Comparison of ENCODE assay signal across 8 cellular contexts in genomic region chr1:205680073-205680851, GRCh38. TPM values are rescaled to one million over a fixed set of nuclear protein-coding genes. Genes with fewer than 3 reads are reported as not detected.
DNase-seq lines count a peak whose midpoint lies in the region; ATAC-seq and TF ChIP-seq lines count a peak whose summit lies in the region.

Gene SLC45A3 (minus strand): TSS chr1:205680509. CDS start chr1:205664656, 15,853 bp downstream.

- H3K36me3 ChIP-seq in HAP-1 (replicated peaks) (no peaks in the 10 kb centered on the region), SJCRH30 (no peaks in the 10 kb centered on the region), brain microvascular endothelial cell (replicated peaks) (no peaks in the 10 kb centered on the region)

- DNase-seq in CD14-positive monocyte (ENCODE audit: low spot score) (no peak), HAP-1 (ENCODE audit: low spot score in 2 of 2) (peak; percentile 20 to 78), SJCRH30 (peak; percentile 68 to 73), brain microvascular endothelial cell (no peak), islet precursor cell (peak; percentile 73)
- peak; percentile 36 to 50 for DNase-seq in stimulated activated CD4-positive, alpha-beta T cell treated with anti-CD3 and anti-CD28 coated beads, Interleukin-1b, Interleukin-23, amount 100 ng/mL, for 4 hours (ENCODE audit: low read depth in 2 of 2)

- peak within 1 kb of the TSS; percentile 81 to 87 for H3K4me3 Mint-ChIP-seq in CD14-positive monocyte

- TF ChIP-seq CTCF in CD14-positive monocyte (IDR thresholded peaks at IDR 0.05) = no peak
- no peak for TF ChIP-seq CTCF in brain microvascular endothelial cell (IDR thresholded peaks at IDR 0.05; ENCODE audit: low read depth, low read length, missing control alignments)

- H3K36me3 Mint-ChIP-seq in CD14-positive monocyte = peaks cover 0 to 7% of the 10 kb centered on the region in 2 donors

- H3K27ac ChIP-seq in SJCRH30 (no peak within 1 kb of the TSS), brain microvascular endothelial cell (peak within 1 kb of the TSS; percentile 68)

- H3K27me3 ChIP-seq in HAP-1 (ENCODE audit: low read depth) = no peaks in the 10 kb centered on the region
- peaks cover 3% of the 10 kb centered on the region; the same call in 1 of the 2 replicates for H3K27me3 ChIP-seq in SJCRH30
- H3K27me3 ChIP-seq in brain microvascular endothelial cell (replicated peaks) = no peaks in the 10 kb centered on the region

- in situ Hi-C loops in HAP-1 (cut with MboI; ENCODE audit: low sequenced_read_pairs) (no loop called here), brain microvascular endothelial cell (cut with HindIII; ENCODE audit: low pct_ligation_motif_present, low sequenced_read_pairs) (no loop called here)

- H3K9me3 Mint-ChIP-seq in CD14-positive monocyte = peaks cover 0 to 11% (median 1%) of the 10 kb centered on the region in 7 donors

- peak within 1 kb of the TSS; percentile 52 for H3K4me3 ChIP-seq in HAP-1
- H3K4me3 ChIP-seq in SJCRH30 = peak within 1 kb of the TSS; percentile 94
- peak within 1 kb of the TSS; percentile 70 for H3K4me3 ChIP-seq in brain microvascular endothelial cell (ENCODE audit: low read depth, low read length)

- peaks cover 24% of the 10 kb centered on the region for H3K4me1 Mint-ChIP-seq in CD14-positive monocyte

- H3K4me1 ChIP-seq in HAP-1 = peaks cover 4% of the 10 kb centered on the region; the same call in 1 of the 2 replicates
- H3K4me1 ChIP-seq in SJCRH30 = peaks cover 28% of the 10 kb centered on the region

- H3K27me3 Mint-ChIP-seq in CD14-positive monocyte (ENCODE audit: low read depth in 3 of 3) = peaks cover 24 to 35% (median 35%) of the 10 kb centered on the region in 3 donors

- peak within 1 kb of the TSS in 4 of 7 donors; percentile 44 to 74 (median 57) for H3K27ac Mint-ChIP-seq in CD14-positive monocyte

- no peak for ATAC-seq in GM21576 (IDR thresholded peaks at IDR 0.05; ENCODE audit: unreplicated experiment)
- no peak for ATAC-seq in HG03457 (IDR thresholded peaks at IDR 0.05; ENCODE audit: unreplicated experiment)

- intact Hi-C loops in CD14-positive monocyte (cut with micrococcal nuclease) = no loop called here

- H3K9me3 ChIP-seq in HAP-1 = no peaks in the 10 kb centered on the region
- no peaks in the 10 kb centered on the region for H3K9me3 ChIP-seq in SJCRH30 (replicated peaks)

RNA-seq across cellular contexts. Expression of gene SLC45A3, which starts in this region (rescaled TPM):
- polyA plus RNA-seq in CD14-positive monocyte = under 1 TPM in 1 of 2 donors, not detected in 1; 0.11 TPM
- 11.7 and 11.8 TPM in 2 replicates for total RNA-seq in SJCRH30 (2014; rRNA removed; shearing (Covaris generic))

Comparison
In these comparisons a context has a peak if more than half of its experiments do, and no peak if none do; other contexts are left out.
1. DNase-seq: peak in HAP-1 (2 of 2), SJCRH30 (2 of 2), islet precursor cell (single experiment) and stimulated activated CD4-positive, alpha-beta T cell treated with anti-CD3 and anti-CD28 coated beads, Interleukin-1b, Interleukin-23, amount 100 ng/mL, for 4 hours (2 of 2); none in CD14-positive monocyte (single experiment) and brain microvascular endothelial cell (single experiment).
2. Peak in every context shown above with its lines, with median percentiles within 50 percentile points of each other: H3K4me3 ChIP-seq.